Comparison of ENCODE assay signal across 9 cellular contexts in genomic region chr10:15725603-15726002, GRCh38. TPM values are rescaled to one million over a fixed set of nuclear protein-coding genes. Genes with fewer than 3 reads are reported as not detected.
DNase-seq lines count a peak whose midpoint lies in the region; ATAC-seq and TF ChIP-seq lines count a peak whose summit lies in the region.
"Had no signal": no experiment of that assay in that cellular context is flagged by ENCODE, and none has a peak within 500 bp of the region (broad histone marks: within the 10 kb centered on the region; RNA-seq: fewer than 3 reads in every experiment).

No MANE protein-coding gene starts in this region.

- ATAC-seq in SK-N-SH treated with all-trans-retinoic acid at 6 μM for 48 hours (peak; percentile 94), GM21717 (IDR thresholded peaks at IDR 0.05; ENCODE audit: unreplicated experiment) (no peak)
- no peak for ATAC-seq in naive thymus-derived CD8-positive, alpha-beta T cell

- peaks cover 10 to 32% (median 23%) of the 10 kb centered on the region in 5 donors for H3K27me3 Mint-ChIP-seq in naive thymus-derived CD8-positive, alpha-beta T cell

- CTCF ChIA-PET in HEK293 (lab: Yijun Ruan, JAX) = interaction anchor here (0.6 to 13.2 kb wide), 17 partner anchors 11 to 579 kb away, joined by 3 to 178 read pairs (median 3); no protein-coding TSS in a partner anchor

- H3K9me3 Mint-ChIP-seq in naive thymus-derived CD8-positive, alpha-beta T cell = peaks cover 0 to 36% (median 8%) of the 10 kb centered on the region in 9 donors

- no peak overlapping the region for H3K27ac Mint-ChIP-seq in naive thymus-derived CD8-positive, alpha-beta T cell

- TF ChIP-seq CTCF in HEK293 (tag by site-specific recombination; IDR thresholded peaks at IDR 0.05) (no peak), retinal pigment epithelial cell (conservative IDR thresholded peaks at IDR 0.05; ENCODE audit: low read depth, low read length) (peak; percentile 74)

- H3K4me1 Mint-ChIP-seq in naive thymus-derived CD8-positive, alpha-beta T cell = no peaks in the 10 kb centered on the region

- DNase-seq in DMS53 treated with DMSO at 0.1 percent for 48 hours (lab: John Stamatoyannopoulos, UW; ENCODE audit: unreplicated experiment) (peak; percentile 24), foreskin melanocyte (peak; percentile 19), retinal pigment epithelial cell (ENCODE audit: low read depth) (peak; percentile 6), COLO668 (lab: John Stamatoyannopoulos, UW; ENCODE audit: unreplicated experiment) (no peak)
- no peak for DNase-seq in naive thymus-derived CD8-positive, alpha-beta T cell

- peak overlapping the region; percentile 51; the same call in 1 of the 2 replicates for H3K27ac ChIP-seq in HEK293 (ENCODE audit: extremely low read depth, low read depth, low read length)

- no peak overlapping the region for H3K4me3 Mint-ChIP-seq in naive thymus-derived CD8-positive, alpha-beta T cell

- POLR2A ChIA-PET in HEK293 (lab: Yijun Ruan, JAX) = no interaction called here
- POLR2A ChIA-PET in naive thymus-derived CD8-positive, alpha-beta T cell (lab: Charles Lee) = no interaction called here

- no peaks in the 10 kb centered on the region for H3K36me3 ChIP-seq in HEK293 (ENCODE audit: control insufficient read depth in 2 of 2, insufficient read depth in 1 of 2, low read length in 2 of 2)

- H3K4me3 ChIP-seq in HEK293 (ENCODE audit: low read depth, low read length) (no peak overlapping the region), retinal pigment epithelial cell (ENCODE audit: low read length) (no peak overlapping the region)

- peaks cover 10% of the 10 kb centered on the region for H3K4me1 ChIP-seq in HEK293 (ENCODE audit: control insufficient read depth, insufficient read depth, low read length)

- peaks cover 0 to 15% (median 0%) of the 10 kb centered on the region in 3 donors for H3K36me3 Mint-ChIP-seq in naive thymus-derived CD8-positive, alpha-beta T cell

- H3K9me3 ChIP-seq in HEK293 (ENCODE audit: control insufficient read depth, insufficient read depth, low read depth, low read length) = no peaks in the 10 kb centered on the region

TF ChIP-seq in HEK293, 187 proteins besides CTCF, POLR2A, EP300 and RAD21 (continues in another document):
- TF ChIP-seq ZNF626 (tag by site-specific recombination; IDR thresholded peaks at IDR 0.05) (no peak), ZNF248 (tag by site-specific recombination; IDR thresholded peaks at IDR 0.05) (no peak), KLF9 (tag by site-specific recombination; IDR thresholded peaks at IDR 0.05; ENCODE audit: low read depth) (no peak), ZNF513 (tag by site-specific recombination; IDR thresholded peaks at IDR 0.05) (no peak), ZNF274 (IDR thresholded peaks at IDR 0.05; ENCODE audit: low read length) (no peak), ZNF274 (tag by site-specific recombination; IDR thresholded peaks at IDR 0.05; ENCODE audit: borderline replicate concordance) (no peak), ZNF501 (tag by site-specific recombination; IDR thresholded peaks at IDR 0.05) (no peak), TCF7L2 (IDR thresholded peaks at IDR 0.05; ENCODE audit: borderline replicate concordance, low read depth, low read length) (no peak), ZNF426 (tag by site-specific recombination; IDR thresholded peaks at IDR 0.05) (no peak)
- TF ChIP-seq, protein P1, sequence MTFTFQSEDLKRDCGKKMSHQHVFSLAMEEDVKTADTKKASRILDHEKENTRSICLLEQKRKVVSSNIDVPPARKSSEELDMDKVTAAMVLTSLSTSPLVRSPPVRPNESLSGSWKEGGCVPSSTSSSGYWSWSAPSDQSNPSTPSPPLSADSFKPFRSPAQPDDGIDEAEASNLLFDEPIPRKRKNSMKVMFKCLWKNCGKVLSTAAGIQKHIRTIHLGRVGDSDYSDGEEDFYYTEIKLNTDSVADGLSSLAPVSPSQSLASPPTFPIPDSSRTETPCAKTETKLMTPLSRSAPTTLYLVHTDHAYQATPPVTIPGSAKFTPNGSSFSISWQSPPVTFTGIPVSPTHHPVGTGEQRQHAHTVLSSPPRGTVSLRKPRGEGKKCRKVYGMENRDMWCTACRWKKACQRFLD (tag by site-specific recombination; IDR thresholded peaks at IDR 0.05) = no peak
- TF ChIP-seq, protein P2, sequence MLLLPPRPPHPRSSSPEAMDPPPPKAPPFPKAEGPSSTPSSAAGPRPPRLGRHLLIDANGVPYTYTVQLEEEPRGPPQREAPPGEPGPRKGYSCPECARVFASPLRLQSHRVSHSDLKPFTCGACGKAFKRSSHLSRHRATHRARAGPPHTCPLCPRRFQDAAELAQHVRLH (tag by site-specific recombination; IDR thresholded peaks at IDR 0.05) = no peak

TF ChIP-seq in SK-N-SH treated with all-trans-retinoic acid at 6 μM for 48 hours, 23 proteins besides CTCF, POLR2A, EP300 and RAD21:
- TF ChIP-seq ISL1 (CRISPR knock-in tag; IDR thresholded peaks at IDR 0.05) (no peak), ZNF8 (CRISPR knock-in tag; IDR thresholded peaks at IDR 0.05) (no peak), ARNTL (CRISPR knock-in tag; IDR thresholded peaks at IDR 0.05; ENCODE audit: borderline replicate concordance, low read depth) (no peak), ZNF70 (CRISPR knock-in tag; IDR thresholded peaks at IDR 0.05) (no peak), ZFP3 (CRISPR knock-in tag; IDR thresholded peaks at IDR 0.05) (no peak), GLIS3 (CRISPR knock-in tag; IDR thresholded peaks at IDR 0.05) (no peak), ZC3H10 (CRISPR knock-in tag; IDR thresholded peaks at IDR 0.05) (no peak), TCF4 (CRISPR knock-in tag; IDR thresholded peaks at IDR 0.05; ENCODE audit: borderline replicate concordance) (no peak), TOX (CRISPR knock-in tag; IDR thresholded peaks at IDR 0.05; ENCODE audit: borderline replicate concordance) (no peak), SNAI2 (CRISPR knock-in tag; IDR thresholded peaks at IDR 0.05) (no peak), ESRRG (CRISPR knock-in tag; IDR thresholded peaks at IDR 0.05) (no peak), CSRNP3 (CRISPR knock-in tag; IDR thresholded peaks at IDR 0.05) (no peak), RARB (CRISPR knock-in tag; IDR thresholded peaks at IDR 0.05) (no peak), OSR1 (CRISPR knock-in tag; IDR thresholded peaks at IDR 0.05) (no peak)
- TF ChIP-seq, protein P3, sequence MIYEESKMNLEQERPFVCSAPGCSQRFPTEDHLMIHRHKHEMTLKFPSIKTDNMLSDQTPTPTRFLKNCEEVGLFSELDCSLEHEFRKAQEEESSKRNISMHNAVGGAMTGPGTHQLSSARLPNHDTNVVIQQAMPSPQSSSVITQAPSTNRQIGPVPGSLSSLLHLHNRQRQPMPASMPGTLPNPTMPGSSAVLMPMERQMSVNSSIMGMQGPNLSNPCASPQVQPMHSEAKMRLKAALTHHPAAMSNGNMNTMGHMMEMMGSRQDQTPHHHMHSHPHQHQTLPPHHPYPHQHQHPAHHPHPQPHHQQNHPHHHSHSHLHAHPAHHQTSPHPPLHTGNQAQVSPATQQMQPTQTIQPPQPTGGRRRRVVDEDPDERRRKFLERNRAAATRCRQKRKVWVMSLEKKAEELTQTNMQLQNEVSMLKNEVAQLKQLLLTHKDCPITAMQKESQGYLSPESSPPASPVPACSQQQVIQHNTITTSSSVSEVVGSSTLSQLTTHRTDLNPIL (CRISPR knock-in tag; IDR thresholded peaks at IDR 0.05; ENCODE audit: low read depth) = no peak
- TF ChIP-seq, protein P4, sequence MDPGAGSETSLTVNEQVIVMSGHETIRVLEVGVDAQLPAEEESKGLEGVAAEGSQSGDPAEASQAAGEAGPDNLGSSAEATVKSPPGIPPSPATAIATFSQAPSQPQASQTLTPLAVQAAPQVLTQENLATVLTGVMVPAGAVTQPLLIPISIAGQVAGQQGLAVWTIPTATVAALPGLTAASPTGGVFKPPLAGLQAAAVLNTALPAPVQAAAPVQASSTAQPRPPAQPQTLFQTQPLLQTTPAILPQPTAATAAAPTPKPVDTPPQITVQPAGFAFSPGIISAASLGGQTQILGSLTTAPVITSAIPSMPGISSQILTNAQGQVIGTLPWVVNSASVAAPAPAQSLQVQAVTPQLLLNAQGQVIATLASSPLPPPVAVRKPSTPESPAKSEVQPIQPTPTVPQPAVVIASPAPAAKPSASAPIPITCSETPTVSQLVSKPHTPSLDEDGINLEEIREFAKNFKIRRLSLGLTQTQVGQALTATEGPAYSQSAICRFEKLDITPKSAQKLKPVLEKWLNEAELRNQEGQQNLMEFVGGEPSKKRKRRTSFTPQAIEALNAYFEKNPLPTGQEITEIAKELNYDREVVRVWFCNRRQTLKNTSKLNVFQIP (CRISPR knock-in tag; IDR thresholded peaks at IDR 0.05; ENCODE audit: borderline replicate concordance, low read depth) = no peak

RNA-seq across cellular contexts. Expression of gene ITGA8, which starts 5.9 kb away (rescaled TPM):
- not detected for total RNA-seq in naive thymus-derived CD8-positive, alpha-beta T cell
- not detected for polyA plus RNA-seq in naive thymus-derived CD8-positive, alpha-beta T cell
- total RNA-seq: T-helper 1 cell treated with Interleukin-12 subunit alpha and Interleukin-12 subunit beta and Interleukin-4 antibody, amounts not matched to agents 30 ng/mL and 1 ng/mL, for 36 hours had no signal

Comparison
In these comparisons a context has a peak if more than half of its experiments do, and no peak if none do; other contexts are left out.
1. DNase-seq: peak in DMS53 treated with DMSO at 0.1 percent for 48 hours (single experiment), foreskin melanocyte (single experiment) and retinal pigment epithelial cell (single experiment); none in naive thymus-derived CD8-positive, alpha-beta T cell (0 of 10) and COLO668 (single experiment).